ENCODE assay signal across 9 cellular contexts in the genomic region with DNA sequence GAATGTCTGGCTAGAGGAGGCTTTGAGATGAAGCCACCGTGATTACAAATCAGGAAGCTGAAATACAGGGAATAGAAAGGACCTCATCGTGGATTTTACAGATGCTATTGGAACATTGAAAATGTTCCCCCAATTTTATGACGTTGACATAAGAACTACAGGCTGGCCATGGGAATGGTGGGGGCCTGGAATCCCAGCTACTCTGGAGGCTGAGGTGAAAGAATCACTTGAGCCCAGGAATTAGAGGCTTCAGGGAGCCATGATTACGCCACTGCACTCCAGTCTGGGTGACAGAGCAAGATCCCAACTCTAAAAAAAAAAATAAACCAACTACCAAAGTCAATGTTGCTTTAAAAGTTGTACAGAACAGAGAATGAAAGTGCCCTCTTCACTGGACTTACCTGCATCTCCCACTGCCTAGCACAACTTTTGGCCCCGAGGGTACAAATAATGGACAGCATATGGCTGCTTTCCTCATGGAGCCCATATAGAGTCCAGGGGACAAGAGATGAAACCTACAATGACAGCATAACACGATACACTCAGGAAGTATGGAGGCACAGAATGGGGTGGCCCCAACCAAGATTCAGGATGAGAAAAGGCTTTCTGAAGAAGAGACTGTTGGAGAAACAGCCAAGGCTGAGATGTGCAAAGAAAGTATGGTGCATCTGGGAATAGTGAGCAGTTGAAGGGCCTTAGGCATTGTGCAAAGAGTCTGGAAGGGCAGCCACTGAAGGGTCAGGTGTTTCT.
"Had no signal": no experiment of that assay in that cellular context is flagged by ENCODE, and none has a peak within 500 bp of the region (broad histone marks: within the 10 kb centered on the region; RNA-seq: fewer than 3 reads in every experiment).

No MANE protein-coding gene starts in this region.

- H3K9ac ChIP-seq: GM23248 had no signal

- H3K4me1 ChIP-seq: HAP-1 had no signal

- H3K9me3 Mint-ChIP-seq: GM23338, H9 had no signal

- ATAC-seq: GM23338, HCT116 had no signal

- H3K27ac ChIP-seq: GM23248 had no signal

- H3K27ac Mint-ChIP-seq: GM23338, H9, HFFc6 had no signal

- H3K4me3 Mint-ChIP-seq: GM23338, H9, HFFc6 had no signal

- H2AFZ ChIP-seq: GM23248, GM23338 had no signal

- H3K4me1 Mint-ChIP-seq: GM23338 had no signal

- H3K9me3 ChIP-seq: HAP-1 had no signal

- H3K4me2 ChIP-seq: GM23338 had no signal

- H3K4me3 ChIP-seq: GM23248, GM23338, HAP-1 had no signal

- DNase-seq: GM23248, GOT3, H7, H9, HCEC 1CT, HFFc6 had no signal

- H3K36me3 ChIP-seq: HAP-1 had no signal
